ENCODE assay signal across 8 cellular contexts in genomic region chrX:65926095-65927019, GRCh38.
DNase-seq lines count a peak whose midpoint lies in the region; ATAC-seq and FAIRE-seq lines count a peak whose summit lies in the region.

No MANE protein-coding gene starts in this region.

- H3K36me3 Mint-ChIP-seq in activated CD4-positive, alpha-beta T cell treated with anti-CD3 and anti-CD28 coated beads, Interleukin-2, amount 10 ng/mL, durations not matched to agents 7 days and 5 days (ENCODE audit: low read depth) = peaks cover 38% of the 10 kb centered on the region

- DNase-seq in GM19239 (ENCODE audit: insufficient read length, low spot score) = no peak
- DNase-seq in activated CD4-positive, alpha-beta T cell treated with anti-CD3 and anti-CD28 coated beads, Interleukin-2, amount 10 ng/mL, durations not matched to agents 7 days and 5 days = peak; percentile 77
- DNase-seq in stimulated activated CD4-positive, alpha-beta T cell treated with anti-CD3 and anti-CD28 coated beads, Interleukin-4, amount 100 ng/mL, for 1 hour = peak; percentile 25
- no peak for DNase-seq in NCI-H2196 treated with DMSO at 0.1 percent for 48 hours (lab: John Stamatoyannopoulos, UW; ENCODE audit: unreplicated experiment)
- DNase-seq in NCI-H1694 treated with DMSO at 0.1 percent for 48 hours (lab: John Stamatoyannopoulos, UW) = no peak
- DNase-seq in SK-N-DZ (ENCODE audit: low spot score) = no peak
- DNase-seq in DMS79 (lab: John Stamatoyannopoulos, UW) = no peak

- CTCF ChIA-PET in activated CD4-positive, alpha-beta T cell treated with anti-CD3 and anti-CD28 coated beads, Interleukin-2, amount 10 ng/mL, durations not matched to agents 7 days and 5 days (lab: Charles Lee) = interaction anchor here (1.1 kb wide), 1 partner anchor 18 kb away, joined by 3 read pairs; no protein-coding TSS in a partner anchor

- ATAC-seq in HG03469 (IDR thresholded peaks at IDR 0.05; ENCODE audit: unreplicated experiment) = peak; percentile 62

- peaks cover 28% of the 10 kb centered on the region for H3K9me3 Mint-ChIP-seq in activated CD4-positive, alpha-beta T cell treated with anti-CD3 and anti-CD28 coated beads, Interleukin-2, amount 10 ng/mL, durations not matched to agents 7 days and 5 days

- H3K27me3 Mint-ChIP-seq in activated CD4-positive, alpha-beta T cell treated with anti-CD3 and anti-CD28 coated beads, Interleukin-2, amount 10 ng/mL, durations not matched to agents 7 days and 5 days = no peaks in the 10 kb centered on the region

- peak; percentile 92 for FAIRE-seq in GM19239 (lab: Jason Lieb, UNC)

- POLR2A ChIA-PET in activated CD4-positive, alpha-beta T cell treated with anti-CD3 and anti-CD28 coated beads, Interleukin-2, amount 10 ng/mL, durations not matched to agents 7 days and 5 days (lab: Charles Lee) = no interaction called here

- peaks cover 51% of the 10 kb centered on the region for H3K4me1 Mint-ChIP-seq in activated CD4-positive, alpha-beta T cell treated with anti-CD3 and anti-CD28 coated beads, Interleukin-2, amount 10 ng/mL, durations not matched to agents 7 days and 5 days

- peak overlapping the region; percentile 51 for H3K4me3 Mint-ChIP-seq in activated CD4-positive, alpha-beta T cell treated with anti-CD3 and anti-CD28 coated beads, Interleukin-2, amount 10 ng/mL, durations not matched to agents 7 days and 5 days

- H3K27ac Mint-ChIP-seq in activated CD4-positive, alpha-beta T cell treated with anti-CD3 and anti-CD28 coated beads, Interleukin-2, amount 10 ng/mL, durations not matched to agents 7 days and 5 days = peak overlapping the region; percentile 95

Comparison
In these comparisons a context has a peak if more than half of its experiments do, and no peak if none do; other contexts are left out.
1. DNase-seq: peak in activated CD4-positive, alpha-beta T cell treated with anti-CD3 and anti-CD28 coated beads, Interleukin-2, amount 10 ng/mL, durations not matched to agents 7 days and 5 days (single experiment) and stimulated activated CD4-positive, alpha-beta T cell treated with anti-CD3 and anti-CD28 coated beads, Interleukin-4, amount 100 ng/mL, for 1 hour (single experiment); none in GM19239 (single experiment), NCI-H2196 treated with DMSO at 0.1 percent for 48 hours (single experiment), NCI-H1694 treated with DMSO at 0.1 percent for 48 hours (single experiment), SK-N-DZ (single experiment) and DMS79 (single experiment).